ENCODE assay signal across 20 cellular contexts in genomic region chr15:63196846-63197245, GRCh38. TPM values are rescaled to one million over a fixed set of nuclear protein-coding genes. Genes with fewer than 3 reads are reported as not detected.
DNase-seq lines count a peak whose midpoint lies in the region; ATAC-seq, FAIRE-seq and TF ChIP-seq lines count a peak whose summit lies in the region.
"Had no signal": no experiment of that assay in that cellular context is flagged by ENCODE, and none has a peak within 500 bp of the region (broad histone marks: within the 10 kb centered on the region; RNA-seq: fewer than 3 reads in every experiment).

No MANE protein-coding gene starts in this region.

- H3K27ac ChIP-seq in caudate nucleus (ENCODE audit: low read depth, low read length), result no peak overlapping the region
- H3K27ac ChIP-seq: right lobe of liver, RWPE1 had no signal

- H3K4me3 Mint-ChIP-seq in activated T-cell treated with anti-CD3 and anti-CD28 coated beads, Interleukin-2, amount 50 U/mL, for 4 hours, result peak overlapping the region; percentile 6
- no peak overlapping the region for H3K4me3 Mint-ChIP-seq in activated naive CD8-positive, alpha-beta T cell treated with anti-CD3 and anti-CD28 coated beads, Interleukin-2, amount 50 U/mL, for 24 hours
- H3K4me3 Mint-ChIP-seq in stimulated activated naive B cell treated with anti-CD40 and anti-IgM and Interleukin-4, amounts not matched to agents 10 μg/mL and 1 μg/mL and 100 μg/mL, for 72 hours, result no peak overlapping the region

- H3K27ac Mint-ChIP-seq in activated naive CD8-positive, alpha-beta T cell treated with anti-CD3 and anti-CD28 coated beads, Interleukin-2, amount 50 U/mL, for 24 hours, result peak overlapping the region; percentile 82
- peak overlapping the region; percentile 47 for H3K27ac Mint-ChIP-seq in stimulated activated naive B cell treated with anti-CD40 and anti-IgM and Interleukin-4, amounts not matched to agents 10 μg/mL and 1 μg/mL and 100 μg/mL, for 72 hours

- CTCF ChIA-PET in HEK293T (lab: Yijun Ruan, JAX), result no interaction called here

- FAIRE-seq in HTR-8/SVneo (lab: Jason Lieb, UNC), result no peak

- peaks cover 28% of the 10 kb centered on the region for H3K36me3 Mint-ChIP-seq in activated T-cell treated with anti-CD3 and anti-CD28 coated beads, Interleukin-2, amount 50 U/mL, for 4 hours (ENCODE audit: insufficient read depth)
- peaks cover 60% of the 10 kb centered on the region for H3K36me3 Mint-ChIP-seq in activated naive CD8-positive, alpha-beta T cell treated with anti-CD3 and anti-CD28 coated beads, Interleukin-2, amount 50 U/mL, for 24 hours (ENCODE audit: low read depth)
- H3K36me3 Mint-ChIP-seq in stimulated activated naive B cell treated with anti-CD40 and anti-IgM and Interleukin-4, amounts not matched to agents 10 μg/mL and 1 μg/mL and 100 μg/mL, for 72 hours, result peaks cover 39 to 44% of the 10 kb centered on the region in 2 donors

- no peaks in the 10 kb centered on the region for H3K9me3 Mint-ChIP-seq in activated T-cell treated with anti-CD3 and anti-CD28 coated beads, Interleukin-2, amount 50 U/mL, for 4 hours
- H3K9me3 Mint-ChIP-seq in activated naive CD8-positive, alpha-beta T cell treated with anti-CD3 and anti-CD28 coated beads, Interleukin-2, amount 50 U/mL, for 24 hours, result peaks cover 5% of the 10 kb centered on the region
- H3K9me3 Mint-ChIP-seq in stimulated activated naive B cell treated with anti-CD40 and anti-IgM and Interleukin-4, amounts not matched to agents 10 μg/mL and 1 μg/mL and 100 μg/mL, for 72 hours, result no peaks in the 10 kb centered on the region

- ATAC-seq in activated T-cell treated with anti-CD3 and anti-CD28 coated beads, Interleukin-2, amount 50 U/mL, for 4 hours, result no peak
- no peak for ATAC-seq in activated naive CD8-positive, alpha-beta T cell treated with anti-CD3 and anti-CD28 coated beads, Interleukin-2, amount 50 U/mL, for 24 hours
- no peak for ATAC-seq in stimulated activated naive B cell treated with anti-CD40 and anti-IgM and Interleukin-4, amounts not matched to agents 10 μg/mL and 1 μg/mL and 100 μg/mL, for 72 hours (replicated peaks)
- ATAC-seq: right lobe of liver had no signal

- DNase-seq in activated T-cell treated with anti-CD3 and anti-CD28 coated beads, Interleukin-2, amount 50 U/mL, for 4 hours, result no peak
- no peak for DNase-seq in activated T-cell treated with anti-CD3 and anti-CD28 coated beads, Interleukin-2, amount 50 U/mL, for 1 hour
- peak; percentile 90 for DNase-seq in NCI-H1694 treated with DMSO at 0.1 percent for 48 hours (lab: John Stamatoyannopoulos, UW)
- DNase-seq in activated naive CD8-positive, alpha-beta T cell treated with anti-CD3 and anti-CD28 coated beads, Interleukin-2, amount 50 U/mL, for 24 hours, result no peak
- DNase-seq in stimulated activated naive B cell treated with anti-CD40 and anti-IgM and Interleukin-4, amounts not matched to agents 10 μg/mL and 1 μg/mL and 100 μg/mL, for 72 hours, result no peak
- DNase-seq in HTR-8/SVneo (ENCODE audit: insufficient read length, low spot score), result no peak
- DNase-seq in HEK293T (ENCODE audit: extremely low spot score), result no peak
- DNase-seq in caudate nucleus (lab: John Stamatoyannopoulos, UW), result no peak
- DNase-seq: activated CD4-positive, CD25-positive, alpha-beta regulatory T cell treated with anti-CD3 and anti-CD28 coated beads, Interleukin-2, amount 50 U/mL, for 72 hours; activated T-cell treated with anti-CD3 and anti-CD28 coated beads, Interleukin-2, amount 50 U/mL, for 48 hours; amygdala; effector CD8-positive, alpha-beta T cell; H7; kidney glomerular epithelial cell; NCI-H2081 treated with DMSO at 0.1 percent for 48 hours; right lobe of liver; stimulated activated CD4-positive, alpha-beta T cell treated with anti-CD3 and anti-CD28 coated beads, Interleukin-1b, Interleukin-23, amount 100 ng/mL, for 48 hours; substantia nigra; T-helper 2 cell had no signal

- no peaks in the 10 kb centered on the region for H3K27me3 Mint-ChIP-seq in activated T-cell treated with anti-CD3 and anti-CD28 coated beads, Interleukin-2, amount 50 U/mL, for 4 hours (ENCODE audit: low read depth)
- no peaks in the 10 kb centered on the region for H3K27me3 Mint-ChIP-seq in activated naive CD8-positive, alpha-beta T cell treated with anti-CD3 and anti-CD28 coated beads, Interleukin-2, amount 50 U/mL, for 24 hours
- H3K27me3 Mint-ChIP-seq in stimulated activated naive B cell treated with anti-CD40 and anti-IgM and Interleukin-4, amounts not matched to agents 10 μg/mL and 1 μg/mL and 100 μg/mL, for 72 hours, result no peaks in the 10 kb centered on the region

- POLR2A ChIA-PET in HEK293T (lab: Yijun Ruan, JAX), result no interaction called here

- H3K4me1 Mint-ChIP-seq in activated T-cell treated with anti-CD3 and anti-CD28 coated beads, Interleukin-2, amount 50 U/mL, for 4 hours (ENCODE audit: low read depth), result peaks cover 92% of the 10 kb centered on the region
- peaks cover 96% of the 10 kb centered on the region for H3K4me1 Mint-ChIP-seq in activated naive CD8-positive, alpha-beta T cell treated with anti-CD3 and anti-CD28 coated beads, Interleukin-2, amount 50 U/mL, for 24 hours
- H3K4me1 Mint-ChIP-seq in stimulated activated naive B cell treated with anti-CD40 and anti-IgM and Interleukin-4, amounts not matched to agents 10 μg/mL and 1 μg/mL and 100 μg/mL, for 72 hours, result peaks cover 44 to 83% of the 10 kb centered on the region in 2 donors

TF ChIP-seq in HEK293T, 16 proteins besides CTCF, POLR2A, EP300 and RAD21:
- TF ChIP-seq L3MBTL2 (conservative IDR thresholded peaks at IDR 0.05), result no peak
- no peak for TF ChIP-seq FOXM1 (IDR thresholded peaks at IDR 0.05; ENCODE audit: borderline replicate concordance)
- no peak for TF ChIP-seq ZNF384 (IDR thresholded peaks at IDR 0.05)
- TF ChIP-seq SUZ12 (IDR thresholded peaks at IDR 0.05), result no peak
- TF ChIP-seq SP1 (IDR thresholded peaks at IDR 0.05), result no peak
- TF ChIP-seq BHLHE40 (IDR thresholded peaks at IDR 0.05; ENCODE audit: borderline replicate concordance), result no peak
- TF ChIP-seq ARNT (IDR thresholded peaks at IDR 0.05), result no peak
- TF ChIP-seq ELF4 (IDR thresholded peaks at IDR 0.05), result no peak
- no peak for TF ChIP-seq FOXA1 (IDR thresholded peaks at IDR 0.05)
- TF ChIP-seq CTBP1 (IDR thresholded peaks at IDR 0.05; ENCODE audit: borderline replicate concordance), result no peak
- no peak for TF ChIP-seq PKNOX1 (IDR thresholded peaks at IDR 0.05)
- TF ChIP-seq NFRKB (IDR thresholded peaks at IDR 0.05), result no peak
- no peak for TF ChIP-seq TARDBP (IDR thresholded peaks at IDR 0.05)
- no peak for TF ChIP-seq LEF1 (IDR thresholded peaks at IDR 0.05; ENCODE audit: borderline replicate concordance)
- no peak for TF ChIP-seq FOXK2 (IDR thresholded peaks at IDR 0.05)
- TF ChIP-seq HDGF (IDR thresholded peaks at IDR 0.05; ENCODE audit: borderline replicate concordance), result no peak

RNA-seq across cellular contexts. Expression of gene RAB8B, which starts 7.4 kb away (rescaled TPM):
- 100 to 1,000 TPM; 127 to 166 (median 152) TPM for total RNA-seq in activated T-cell treated with anti-CD3 and anti-CD28 coated beads, Interleukin-2, amount 50 U/mL, for 4 hours

RNA-seq across cellular contexts. Expression of gene RPS27L, which starts 39.6 kb away (rescaled TPM):
- 100 to 1,000 TPM in 1 of 3 donors, 10 to 100 TPM in 2; 82.0 to 114 (median 91.8) TPM for total RNA-seq in activated T-cell treated with anti-CD3 and anti-CD28 coated beads, Interleukin-2, amount 50 U/mL, for 4 hours
